Comparison of ENCODE assay signal across 23 cellular contexts in genomic region chr3:177758131-177758530, GRCh38.
DNase-seq lines count a peak whose midpoint lies in the region; ATAC-seq and TF ChIP-seq lines count a peak whose summit lies in the region.
"Had no signal": no experiment of that assay in that cellular context is flagged by ENCODE, and none has a peak within 500 bp of the region (broad histone marks: within the 10 kb centered on the region; RNA-seq: fewer than 3 reads in every experiment).

No MANE protein-coding gene starts in this region.

- no peak overlapping the region for H3K9ac ChIP-seq in GM23248
- no peak overlapping the region for H3K9ac ChIP-seq in parathyroid adenoma

- TF ChIP-seq CTCF in choroid plexus epithelial cell (conservative IDR thresholded peaks at IDR 0.05; ENCODE audit: low read depth, low read length) = no peak
- TF ChIP-seq CTCF in parathyroid adenoma (IDR thresholded peaks at IDR 0.05) = no peak

- H3K4me1 ChIP-seq in GM23248 (ENCODE audit: insufficient read depth) = peaks cover 36% of the 10 kb centered on the region
- peaks cover 79% of the 10 kb centered on the region for H3K4me1 ChIP-seq in parathyroid adenoma

- no peak overlapping the region for H3K27ac Mint-ChIP-seq in activated naive CD4-positive, alpha-beta T cell treated with anti-CD3 and anti-CD28 coated beads, Interleukin-2, amount 50 U/mL, for 72 hours

- H3K9me3 Mint-ChIP-seq in activated naive CD4-positive, alpha-beta T cell treated with anti-CD3 and anti-CD28 coated beads, Interleukin-2, amount 50 U/mL, for 72 hours = peaks cover 6 to 19% of the 10 kb centered on the region in 2 donors

- H3K79me2 ChIP-seq in GM23248 (ENCODE audit: insufficient read depth) (no peaks in the 10 kb centered on the region), parathyroid adenoma (peaks cover 85% of the 10 kb centered on the region)

- ATAC-seq in activated naive CD4-positive, alpha-beta T cell treated with anti-CD3 and anti-CD28 coated beads, Interleukin-2, amount 50 U/mL, for 72 hours = no peak
- no peak for ATAC-seq in HG02885 (IDR thresholded peaks at IDR 0.05; ENCODE audit: poor library complexity, unreplicated experiment)
- ATAC-seq: HepG2 had no signal

- in situ Hi-C loops in GM23248 (cut with MboI) = no loop called here

- H3K27me3 ChIP-seq in GM23248 (replicated peaks; ENCODE audit: insufficient read depth) = no peaks in the 10 kb centered on the region
- no peaks in the 10 kb centered on the region for H3K27me3 ChIP-seq in parathyroid adenoma (ENCODE audit: control insufficient read depth, insufficient read depth, low read length)
- H3K27me3 ChIP-seq: BE2C, SJCRH30 had no signal

- no peaks in the 10 kb centered on the region for H4K20me1 ChIP-seq in GM23248 (ENCODE audit: insufficient read depth)

- no peaks in the 10 kb centered on the region for H3K9me3 ChIP-seq in GM23248 (ENCODE audit: low read depth)
- no peaks in the 10 kb centered on the region for H3K9me3 ChIP-seq in parathyroid adenoma (ENCODE audit: control insufficient read depth, low read length)
- H3K9me3 ChIP-seq: BE2C, SJCRH30 had no signal

- no peaks in the 10 kb centered on the region for H3K9me2 ChIP-seq in GM23248 (ENCODE audit: insufficient read depth)

- 76 to 86% methylated on average over 1 of the region's 1 CpG for whole genome bisulfite sequencing in GM23248 (ENCODE audit: low coverage in 1 of 2, low lambda C conversion rate in 2 of 2, missing lambda C conversion rate in 2 of 2), 2 experiments

- H3K4me3 ChIP-seq in GM23248 = no peak overlapping the region
- H3K4me3 ChIP-seq in choroid plexus epithelial cell (ENCODE audit: low read depth, low read length) = no peak overlapping the region
- no peak overlapping the region for H3K4me3 ChIP-seq in parathyroid adenoma (ENCODE audit: low read depth, low read length)
- H3K4me3 ChIP-seq: SJCRH30 had no signal

- H3K27ac ChIP-seq in GM23248 = no peak overlapping the region
- H3K27ac ChIP-seq in parathyroid adenoma = peak overlapping the region; percentile 89
- H3K27ac ChIP-seq: HL-60, SJCRH30 had no signal

- H3K36me3 ChIP-seq in GM23248 (ENCODE audit: low read depth) (no peaks in the 10 kb centered on the region), parathyroid adenoma (ENCODE audit: control insufficient read depth, insufficient read depth, low read length) (no peaks in the 10 kb centered on the region)
- H3K36me3 ChIP-seq: BE2C, SJCRH30 had no signal

- H3K4me2 ChIP-seq in GM23248 (ENCODE audit: unreplicated experiment) (no peak overlapping the region), parathyroid adenoma (ENCODE audit: low read length) (no peak overlapping the region)

- H3F3A ChIP-seq in GM23248 (ENCODE audit: insufficient read depth) = peaks cover 14% of the 10 kb centered on the region; the same call in 1 of the 2 replicates

- no peak overlapping the region for H2AFZ ChIP-seq in GM23248
- H2AFZ ChIP-seq in parathyroid adenoma = no peak overlapping the region

- H3K36me3 Mint-ChIP-seq in activated naive CD4-positive, alpha-beta T cell treated with anti-CD3 and anti-CD28 coated beads, Interleukin-2, amount 50 U/mL, for 72 hours = peaks cover 5 to 15% of the 10 kb centered on the region in 2 donors

- peak; percentile 44 for DNase-seq in GM23248
- DNase-seq in choroid plexus epithelial cell (ENCODE audit: low read depth) = peak; percentile 52
- DNase-seq in fibroblast of the conjunctiva (ENCODE audit: low read depth) = peak; percentile 40
- DNase-seq in activated naive CD4-positive, alpha-beta T cell treated with anti-CD3 and anti-CD28 coated beads, Interleukin-2, amount 50 U/mL, for 72 hours (ENCODE audit: low spot score in 2 of 2) = no peak
- no peak for DNase-seq in stimulated activated naive CD4-positive, alpha-beta T cell treated with Interleukin-2 at 50 U/mL for 16 hours (lab: John Stamatoyannopoulos, UW)
- DNase-seq: BE2C; EL; GF-D8; H7; KBM-7; MM.1S; NCI-H1048; NCI-H1436 treated with DMSO at 0.1 percent for 48 hours; NCI-H2029; NCI-H2227 treated with DMSO at 0.1 percent for 48 hours; NCI-H524; NCI-H774; NK-92 treated with Interleukin-12 subunit alpha and Interleukin-12 subunit beta, amount 100 ng/mL, for 24 hours; SJCRH30 had no signal

Comparison
In these comparisons a context has a peak if more than half of its experiments do, and no peak if none do; other contexts are left out.
1. DNase-seq: peak in GM23248 (single experiment), choroid plexus epithelial cell (single experiment) and fibroblast of the conjunctiva (single experiment); none in activated naive CD4-positive, alpha-beta T cell treated with anti-CD3 and anti-CD28 coated beads, Interleukin-2, amount 50 U/mL, for 72 hours (0 of 2) and stimulated activated naive CD4-positive, alpha-beta T cell treated with Interleukin-2 at 50 U/mL for 16 hours (single experiment).